ENCODE assay signal across 16 cellular contexts in the genomic region with DNA sequence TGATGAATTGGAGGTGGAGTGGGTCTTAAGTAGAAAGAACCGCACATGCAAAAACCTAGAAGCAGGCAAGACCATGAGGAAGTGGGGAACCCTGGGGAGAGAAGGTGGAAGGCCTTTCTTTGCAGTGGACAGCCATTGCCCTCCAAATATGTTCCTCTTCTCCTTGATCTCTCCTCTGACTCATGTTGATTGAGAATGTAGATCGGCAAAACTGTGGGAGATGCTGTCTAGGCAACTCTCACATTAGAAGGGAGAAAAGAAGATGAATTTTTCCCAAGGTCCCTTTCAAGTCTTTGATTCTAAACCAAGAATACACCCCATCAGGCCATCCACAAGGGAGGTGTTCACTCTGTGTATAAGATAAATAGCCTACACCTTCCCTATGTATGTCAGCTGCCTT.
DNase-seq lines count a peak whose midpoint lies in the region; ATAC-seq and TF ChIP-seq lines count a peak whose summit lies in the region.
"Had no signal": no experiment of that assay in that cellular context is flagged by ENCODE, and none has a peak within 500 bp of the region (broad histone marks: within the 10 kb centered on the region; RNA-seq: fewer than 3 reads in every experiment).

No MANE protein-coding gene starts in this region.

- CTCF ChIA-PET in AG04450 (lab: Charles Lee) = no interaction called here

- H3K4me3 ChIP-seq in AG04450 (ENCODE audit: low read depth, low read length) = no peak overlapping the region
- no peak overlapping the region for H3K4me3 ChIP-seq in lower lobe of right lung
- H3K4me3 ChIP-seq in esophagus muscularis mucosa = no peak overlapping the region
- H3K4me3 ChIP-seq: cardiac muscle cell, left ventricle myocardium inferior had no signal

- peak overlapping the region; percentile 89 for H3K27ac ChIP-seq in AG04450 (ENCODE audit: low read depth, low read length)
- no peak overlapping the region for H3K27ac ChIP-seq in lower lobe of right lung
- H3K27ac ChIP-seq in esophagus muscularis mucosa (replicated peaks in 1 of 4) = peak overlapping the region in 1 of 4 donors; percentile 24
- H3K27ac ChIP-seq: cardiac muscle cell had no signal

- DNase-seq in AG04450 (ENCODE audit: low read depth, low spot score) = no peak
- DNase-seq in M059J (ENCODE audit: low read depth) = peak; percentile 52
- no peak for DNase-seq in chondrocyte (ENCODE audit: low spot score)
- no peak for DNase-seq in mesothelial cell of epicardium (ENCODE audit: low spot score in 2 of 2, unreplicated experiment in 2 of 2)
- DNase-seq in lower lobe of right lung = no peak
- no peak for DNase-seq in GDM1 (lab: John Stamatoyannopoulos, UW)
- DNase-seq in esophagus muscularis mucosa (ENCODE audit: extremely low spot score) = no peak
- DNase-seq in AG08395 (ENCODE audit: low spot score) = no peak
- DNase-seq: DMS79 treated with DMSO at 0.1 percent for 48 hours, left ventricle myocardium inferior, NCI-H1417 treated with DMSO at 0.1 percent for 48 hours, NCI-H526 treated with DMSO at 0.1 percent for 48 hours, nucleus accumbens, retina had no signal

- no peak overlapping the region for H3K4me3 Mint-ChIP-seq in chondrocyte (ENCODE audit: unreplicated experiment)
- H3K4me3 Mint-ChIP-seq in mesothelial cell of epicardium = no peak overlapping the region

- H3K9me3 Mint-ChIP-seq in chondrocyte (ENCODE audit: low read depth) (peaks cover 30% of the 10 kb centered on the region), mesothelial cell of epicardium (peaks cover 32% of the 10 kb centered on the region)

- H3K36me3 Mint-ChIP-seq in chondrocyte (ENCODE audit: low read depth) (peaks cover 6% of the 10 kb centered on the region), mesothelial cell of epicardium (peaks cover 21% of the 10 kb centered on the region)

- no peaks in the 10 kb centered on the region for H3K36me3 ChIP-seq in lower lobe of right lung
- H3K36me3 ChIP-seq in esophagus muscularis mucosa = no peaks in the 10 kb centered on the region
- H3K36me3 ChIP-seq: cardiac muscle cell, left ventricle myocardium inferior had no signal

- TF ChIP-seq EP300 in esophagus muscularis mucosa (IDR thresholded peaks at IDR 0.05) = no peak

- 95% methylated on average over 2 of the region's 2 CpGs for WGBS in esophagus muscularis mucosa

- H3K27me3 ChIP-seq in AG04450 (ENCODE audit: control insufficient read depth, insufficient read depth, low read length) = no peaks in the 10 kb centered on the region
- no peaks in the 10 kb centered on the region for H3K27me3 ChIP-seq in lower lobe of right lung (ENCODE audit: low read depth)
- no peaks in the 10 kb centered on the region for H3K27me3 ChIP-seq in esophagus muscularis mucosa
- H3K27me3 ChIP-seq: cardiac muscle cell had no signal

- TF ChIP-seq POLR2A in esophagus muscularis mucosa (IDR thresholded peaks at IDR 0.05; ENCODE audit: low read depth) = no peak

- intact Hi-C loops in lower lobe of right lung (cut with DNase I) (no loop called here), esophagus muscularis mucosa (cut with DNase I) (no loop called here)

- peaks cover 66% of the 10 kb centered on the region for H3K4me1 Mint-ChIP-seq in chondrocyte (ENCODE audit: low read depth)
- peaks cover 64% of the 10 kb centered on the region for H3K4me1 Mint-ChIP-seq in mesothelial cell of epicardium

- TF ChIP-seq CTCF in AG04450 (IDR thresholded peaks at IDR 0.05; ENCODE audit: low read depth, low read length) = no peak
- TF ChIP-seq CTCF in chondrocyte (IDR thresholded peaks at IDR 0.05) = no peak
- TF ChIP-seq CTCF in mesothelial cell of epicardium (IDR thresholded peaks at IDR 0.05; ENCODE audit: unreplicated experiment) = no peak
- no peak for TF ChIP-seq CTCF in lower lobe of right lung (IDR thresholded peaks at IDR 0.05)
- TF ChIP-seq CTCF in esophagus muscularis mucosa (IDR thresholded peaks at IDR 0.05) = no peak

- ATAC-seq in lower lobe of right lung = no peak
- ATAC-seq: activated CD4-positive, CD25-positive, alpha-beta regulatory T cell treated with anti-CD3 and anti-CD28 coated beads, Interleukin-2, amount 50 U/mL, for 24 hours had no signal

- H3K27me3 Mint-ChIP-seq in chondrocyte (ENCODE audit: low read depth) (no peaks in the 10 kb centered on the region), mesothelial cell of epicardium (ENCODE audit: low read depth) (no peaks in the 10 kb centered on the region)

- H3K27ac Mint-ChIP-seq in chondrocyte (ENCODE audit: unreplicated experiment) (peak overlapping the region; percentile 98), mesothelial cell of epicardium (peak overlapping the region; percentile 90)

- H3K4me1 ChIP-seq in lower lobe of right lung (peaks cover 7% of the 10 kb centered on the region), esophagus muscularis mucosa (peaks cover 0 to 16% (median 15%) of the 10 kb centered on the region in 4 donors)
- H3K4me1 ChIP-seq: left ventricle myocardium inferior had no signal

- H3K9me3 ChIP-seq in AG04450 (ENCODE audit: control insufficient read depth, insufficient read depth, low read length) = peaks cover 8% of the 10 kb centered on the region; the same call in 1 of the 2 replicates
- H3K9me3 ChIP-seq in lower lobe of right lung = peaks cover 18% of the 10 kb centered on the region
- H3K9me3 ChIP-seq in esophagus muscularis mucosa = peaks cover 0 to 26% (median 20%) of the 10 kb centered on the region in 4 donors

- POLR2A ChIA-PET in AG04450 (lab: Yijun Ruan, JAX) = interaction anchor here (1.8 kb wide), 1 partner anchor 30 kb away, joined by 25 read pairs; no protein-coding TSS in a partner anchor
